ENCODE assay signal across 23 cellular contexts in the genomic region with DNA sequence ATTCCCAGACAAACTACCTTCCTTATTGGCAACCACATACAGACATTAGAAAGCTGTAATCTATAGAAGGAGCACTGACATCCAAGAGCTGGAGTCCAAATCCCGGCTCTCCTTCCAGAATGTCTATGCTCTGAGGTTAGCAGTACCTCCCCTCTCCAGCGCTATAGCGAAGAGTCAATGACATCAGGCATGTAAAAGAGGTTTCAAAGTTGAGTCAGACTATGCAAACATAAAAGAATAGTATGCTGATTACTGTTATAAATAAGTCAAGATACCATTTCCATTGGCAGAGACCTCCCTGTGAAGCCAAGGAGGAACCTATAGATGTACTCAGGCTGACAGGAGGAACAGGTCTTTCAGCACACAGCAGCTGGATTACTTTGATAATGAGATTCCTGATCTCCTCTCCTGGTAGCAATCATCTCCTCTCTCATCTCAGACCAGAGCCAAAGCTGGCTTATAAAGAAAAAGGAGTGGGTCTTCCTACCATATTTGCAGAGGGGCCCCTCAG.
"Had no signal": no experiment of that assay in that cellular context is flagged by ENCODE, and none has a peak within 500 bp of the region (broad histone marks: within the 10 kb centered on the region; RNA-seq: fewer than 3 reads in every experiment).

No MANE protein-coding gene starts in this region.

- H3K27me3 Mint-ChIP-seq: natural killer cell treated with Interleukin-12 subunit alpha and Interleukin-12 subunit beta and Interleukin-15 and Interleukin-18, amount 100 ng/mL, for 72 hours; progenitor cell of endocrine pancreas; T-helper 17 cell had no signal

- H3K9me3 ChIP-seq: adrenal gland, ascending aorta, breast epithelium, heart left ventricle, spleen had no signal

- H3K36me3 Mint-ChIP-seq: natural killer cell treated with Interleukin-12 subunit alpha and Interleukin-12 subunit beta and Interleukin-15 and Interleukin-18, amount 100 ng/mL, for 72 hours had no signal

- FAIRE-seq: islet of Langerhans had no signal

- H3K27ac ChIP-seq: adrenal gland, ascending aorta, breast epithelium, coronary artery, epithelial cell of prostate, heart left ventricle, spleen had no signal

- H3K27me3 ChIP-seq: adrenal gland, ascending aorta, breast epithelium, heart left ventricle, spleen had no signal

- H3K4me3 ChIP-seq: adrenal gland, ascending aorta, breast epithelium, coronary artery, heart left ventricle, spleen had no signal

- H3K27ac Mint-ChIP-seq: endodermal cell; natural killer cell treated with Interleukin-12 subunit alpha and Interleukin-12 subunit beta and Interleukin-15 and Interleukin-18, amount 100 ng/mL, for 72 hours; progenitor cell of endocrine pancreas had no signal

- H3K9me3 Mint-ChIP-seq: endodermal cell; natural killer cell treated with Interleukin-12 subunit alpha and Interleukin-12 subunit beta and Interleukin-15 and Interleukin-18, amount 100 ng/mL, for 72 hours had no signal

- H3K4me1 ChIP-seq: ascending aorta, breast epithelium had no signal

- H3K36me3 ChIP-seq: adrenal gland, ascending aorta, breast epithelium, heart left ventricle, spleen had no signal

- ATAC-seq: heart left ventricle; left ventricle myocardium superior; natural killer cell treated with Interleukin-12 subunit alpha and Interleukin-12 subunit beta and Interleukin-15 and Interleukin-18, amount 100 ng/mL, for 72 hours; T-helper 17 cell had no signal

- H3K4me3 Mint-ChIP-seq: endodermal cell; natural killer cell treated with Interleukin-12 subunit alpha and Interleukin-12 subunit beta and Interleukin-15 and Interleukin-18, amount 100 ng/mL, for 72 hours; T-helper 17 cell had no signal

- DNase-seq: activated CD4-positive, CD25-positive, alpha-beta regulatory T cell treated with anti-CD3 and anti-CD28 coated beads, Interleukin-2, amount 50 U/mL, for 72 hours; activated CD8-positive, alpha-beta memory T cell treated with anti-CD3 and anti-CD28 coated beads, Interleukin-2, amount 50 U/mL, for 48 hours; activated gamma-delta T cell; activated naive CD4-positive, alpha-beta T cell treated with anti-CD3 and anti-CD28 coated beads, Interleukin-2, amount 50 U/mL, for 16 hours; activated T-cell treated with anti-CD3 and anti-CD28 coated beads, Interleukin-2, amount 50 U/mL, for 48 hours; adrenal gland; cerebellar nuclear complex; heart left ventricle; left ventricle myocardium superior; mammary epithelial cell; spleen; stimulated activated CD4-positive, alpha-beta T cell treated with anti-CD3 and anti-CD28 coated beads, Interleukin-4, amount 100 ng/mL, for 1 hour; stimulated activated naive CD4-positive, alpha-beta T cell; SW 1271; T-helper 17 cell had no signal
